1 cellular context compared by ENCODE assay signal in genomic region chr1:158087320-158087927, GRCh38.
A peak's percentile ranks its signal among the peaks of the same experiment; 100 is the strongest.
TF ChIP-seq lines count a peak whose summit lies in the region.

No MANE protein-coding gene starts in this region.

TF ChIP-seq in HEK293, 187 proteins besides CTCF, POLR2A, EP300 and RAD21 (continued from another document):
- TF ChIP-seq, protein P1, sequence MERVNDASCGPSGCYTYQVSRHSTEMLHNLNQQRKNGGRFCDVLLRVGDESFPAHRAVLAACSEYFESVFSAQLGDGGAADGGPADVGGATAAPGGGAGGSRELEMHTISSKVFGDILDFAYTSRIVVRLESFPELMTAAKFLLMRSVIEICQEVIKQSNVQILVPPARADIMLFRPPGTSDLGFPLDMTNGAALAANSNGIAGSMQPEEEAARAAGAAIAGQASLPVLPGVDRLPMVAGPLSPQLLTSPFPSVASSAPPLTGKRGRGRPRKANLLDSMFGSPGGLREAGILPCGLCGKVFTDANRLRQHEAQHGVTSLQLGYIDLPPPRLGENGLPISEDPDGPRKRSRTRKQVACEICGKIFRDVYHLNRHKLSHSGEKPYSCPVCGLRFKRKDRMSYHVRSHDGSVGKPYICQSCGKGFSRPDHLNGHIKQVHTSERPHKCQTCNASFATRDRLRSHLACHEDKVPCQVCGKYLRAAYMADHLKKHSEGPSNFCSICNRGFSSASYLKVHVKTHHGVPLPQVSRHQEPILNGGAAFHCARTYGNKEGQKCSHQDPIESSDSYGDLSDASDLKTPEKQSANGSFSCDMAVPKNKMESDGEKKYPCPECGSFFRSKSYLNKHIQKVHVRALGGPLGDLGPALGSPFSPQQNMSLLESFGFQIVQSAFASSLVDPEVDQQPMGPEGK (tag by site-specific recombination; IDR thresholded peaks at IDR 0.05): peak; percentile 35; the same call in 1 of the 2 replicates
- TF ChIP-seq ZNF248 (tag by site-specific recombination; IDR thresholded peaks at IDR 0.05) (no peak), ZNF830 (tag by site-specific recombination; IDR thresholded peaks at IDR 0.05; ENCODE audit: low read depth) (no peak), ZNF121 (tag by site-specific recombination; IDR thresholded peaks at IDR 0.05) (no peak), ZFHX2 (tag by site-specific recombination; conservative IDR thresholded peaks at IDR 0.05) (peak; percentile 24; the same call in 1 of the 2 replicates), ZBTB8A (tag by site-specific recombination; IDR thresholded peaks at IDR 0.05) (no peak), ZNF214 (tag by site-specific recombination; IDR thresholded peaks at IDR 0.05; ENCODE audit: borderline replicate concordance) (no peak), ZNF26 (tag by site-specific recombination; IDR thresholded peaks at IDR 0.05) (no peak), GLIS2 (tag by site-specific recombination; IDR thresholded peaks at IDR 0.05) (peak; percentile 67), ZNF324 (tag by site-specific recombination; IDR thresholded peaks at IDR 0.05) (no peak), ZNF776 (tag by site-specific recombination; IDR thresholded peaks at IDR 0.05; ENCODE audit: borderline replicate concordance) (no peak), SCRT2 (tag by site-specific recombination; IDR thresholded peaks at IDR 0.05) (no peak), SALL2 (tag by site-specific recombination; IDR thresholded peaks at IDR 0.05; ENCODE audit: borderline replicate concordance) (no peak), ZNF10 (tag by site-specific recombination; IDR thresholded peaks at IDR 0.05) (no peak), ZNF76 (tag by site-specific recombination; IDR thresholded peaks at IDR 0.05; ENCODE audit: borderline replicate concordance, low read depth) (no peak), ZNF660 (tag by site-specific recombination; IDR thresholded peaks at IDR 0.05) (peak; percentile 51; the same call in 1 of the 2 replicates), FEZF1 (tag by site-specific recombination; IDR thresholded peaks at IDR 0.05) (no peak), ZNF544 (tag by site-specific recombination; IDR thresholded peaks at IDR 0.05) (no peak), BCL6B (tag by site-specific recombination; IDR thresholded peaks at IDR 0.05) (no peak), ZNF354C (tag by site-specific recombination; IDR thresholded peaks at IDR 0.05; ENCODE audit: borderline replicate concordance, low read depth) (no peak), ZNF18 (tag by site-specific recombination; IDR thresholded peaks at IDR 0.05) (no peak), ZNF654 (tag by site-specific recombination; IDR thresholded peaks at IDR 0.05; ENCODE audit: low read depth) (peak; percentile 68), ZNF521 (tag by site-specific recombination; IDR thresholded peaks at IDR 0.05) (no peak), GLI4 (tag by site-specific recombination; IDR thresholded peaks at IDR 0.05) (no peak)
- TF ChIP-seq, protein P2, sequence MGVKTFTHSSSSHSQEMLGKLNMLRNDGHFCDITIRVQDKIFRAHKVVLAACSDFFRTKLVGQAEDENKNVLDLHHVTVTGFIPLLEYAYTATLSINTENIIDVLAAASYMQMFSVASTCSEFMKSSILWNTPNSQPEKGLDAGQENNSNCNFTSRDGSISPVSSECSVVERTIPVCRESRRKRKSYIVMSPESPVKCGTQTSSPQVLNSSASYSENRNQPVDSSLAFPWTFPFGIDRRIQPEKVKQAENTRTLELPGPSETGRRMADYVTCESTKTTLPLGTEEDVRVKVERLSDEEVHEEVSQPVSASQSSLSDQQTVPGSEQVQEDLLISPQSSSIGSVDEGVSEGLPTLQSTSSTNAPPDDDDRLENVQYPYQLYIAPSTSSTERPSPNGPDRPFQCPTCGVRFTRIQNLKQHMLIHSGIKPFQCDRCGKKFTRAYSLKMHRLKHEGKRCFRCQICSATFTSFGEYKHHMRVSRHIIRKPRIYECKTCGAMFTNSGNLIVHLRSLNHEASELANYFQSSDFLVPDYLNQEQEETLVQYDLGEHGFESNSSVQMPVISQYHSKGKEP (tag by site-specific recombination; IDR thresholded peaks at IDR 0.05): no peak
- TF ChIP-seq, protein P3, sequence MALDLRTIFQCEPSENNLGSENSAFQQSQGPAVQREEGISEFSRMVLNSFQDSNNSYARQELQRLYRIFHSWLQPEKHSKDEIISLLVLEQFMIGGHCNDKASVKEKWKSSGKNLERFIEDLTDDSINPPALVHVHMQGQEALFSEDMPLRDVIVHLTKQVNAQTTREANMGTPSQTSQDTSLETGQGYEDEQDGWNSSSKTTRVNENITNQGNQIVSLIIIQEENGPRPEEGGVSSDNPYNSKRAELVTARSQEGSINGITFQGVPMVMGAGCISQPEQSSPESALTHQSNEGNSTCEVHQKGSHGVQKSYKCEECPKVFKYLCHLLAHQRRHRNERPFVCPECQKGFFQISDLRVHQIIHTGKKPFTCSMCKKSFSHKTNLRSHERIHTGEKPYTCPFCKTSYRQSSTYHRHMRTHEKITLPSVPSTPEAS (tag by site-specific recombination; IDR thresholded peaks at IDR 0.05): no peak
- TF ChIP-seq, protein P4, sequence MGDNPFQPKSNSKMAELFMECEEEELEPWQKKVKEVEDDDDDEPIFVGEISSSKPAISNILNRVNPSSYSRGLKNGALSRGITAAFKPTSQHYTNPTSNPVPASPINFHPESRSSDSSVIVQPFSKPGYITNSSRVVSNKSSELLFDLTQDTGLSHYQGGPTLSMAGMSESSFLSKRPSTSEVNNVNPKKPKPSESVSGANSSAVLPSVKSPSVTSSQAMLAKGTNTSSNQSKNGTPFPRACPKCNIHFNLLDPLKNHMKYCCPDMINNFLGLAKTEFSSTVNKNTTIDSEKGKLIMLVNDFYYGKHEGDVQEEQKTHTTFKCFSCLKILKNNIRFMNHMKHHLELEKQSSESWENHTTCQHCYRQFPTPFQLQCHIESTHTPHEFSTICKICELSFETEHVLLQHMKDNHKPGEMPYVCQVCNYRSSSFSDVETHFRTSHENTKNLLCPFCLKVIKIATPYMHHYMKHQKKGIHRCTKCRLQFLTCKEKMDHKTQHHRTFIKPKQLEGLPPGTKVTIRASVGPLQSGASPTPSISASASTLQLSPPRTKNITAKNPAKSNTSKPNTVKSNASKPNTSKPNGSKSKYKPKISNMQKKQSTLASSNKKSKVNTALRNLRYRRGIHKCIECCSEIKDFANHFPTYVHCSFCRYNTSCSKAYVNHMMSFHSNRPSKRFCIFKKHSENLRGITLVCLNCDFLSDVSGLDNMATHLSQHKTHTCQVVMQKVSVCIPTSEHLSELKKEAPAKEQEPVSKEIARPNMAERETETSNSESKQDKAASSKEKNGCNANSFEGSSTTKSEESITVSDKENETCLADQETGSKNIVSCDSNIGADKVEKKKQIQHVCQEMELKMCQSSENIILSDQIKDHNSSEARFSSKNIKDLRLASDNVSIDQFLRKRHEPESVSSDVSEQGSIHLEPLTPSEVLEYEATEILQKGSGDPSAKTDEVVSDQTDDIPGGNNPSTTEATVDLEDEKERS (tag by site-specific recombination; IDR thresholded peaks at IDR 0.05): no peak
- TF ChIP-seq, protein P5, sequence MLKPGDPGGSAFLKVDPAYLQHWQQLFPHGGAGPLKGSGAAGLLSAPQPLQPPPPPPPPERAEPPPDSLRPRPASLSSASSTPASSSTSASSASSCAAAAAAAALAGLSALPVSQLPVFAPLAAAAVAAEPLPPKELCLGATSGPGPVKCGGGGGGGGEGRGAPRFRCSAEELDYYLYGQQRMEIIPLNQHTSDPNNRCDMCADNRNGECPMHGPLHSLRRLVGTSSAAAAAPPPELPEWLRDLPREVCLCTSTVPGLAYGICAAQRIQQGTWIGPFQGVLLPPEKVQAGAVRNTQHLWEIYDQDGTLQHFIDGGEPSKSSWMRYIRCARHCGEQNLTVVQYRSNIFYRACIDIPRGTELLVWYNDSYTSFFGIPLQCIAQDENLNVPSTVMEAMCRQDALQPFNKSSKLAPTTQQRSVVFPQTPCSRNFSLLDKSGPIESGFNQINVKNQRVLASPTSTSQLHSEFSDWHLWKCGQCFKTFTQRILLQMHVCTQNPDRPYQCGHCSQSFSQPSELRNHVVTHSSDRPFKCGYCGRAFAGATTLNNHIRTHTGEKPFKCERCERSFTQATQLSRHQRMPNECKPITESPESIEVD (tag by site-specific recombination; IDR thresholded peaks at IDR 0.05): no peak
- TF ChIP-seq, protein P6, sequence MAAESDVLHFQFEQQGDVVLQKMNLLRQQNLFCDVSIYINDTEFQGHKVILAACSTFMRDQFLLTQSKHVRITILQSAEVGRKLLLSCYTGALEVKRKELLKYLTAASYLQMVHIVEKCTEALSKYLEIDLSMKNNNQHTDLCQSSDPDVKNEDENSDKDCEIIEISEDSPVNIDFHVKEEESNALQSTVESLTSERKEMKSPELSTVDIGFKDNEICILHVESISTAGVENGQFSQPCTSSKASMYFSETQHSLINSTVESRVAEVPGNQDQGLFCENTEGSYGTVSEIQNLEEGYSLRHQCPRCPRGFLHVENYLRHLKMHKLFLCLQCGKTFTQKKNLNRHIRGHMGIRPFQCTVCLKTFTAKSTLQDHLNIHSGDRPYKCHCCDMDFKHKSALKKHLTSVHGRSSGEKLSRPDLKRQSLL (tag by site-specific recombination; IDR thresholded peaks at IDR 0.05): no peak
